In the genomic region with DNA sequence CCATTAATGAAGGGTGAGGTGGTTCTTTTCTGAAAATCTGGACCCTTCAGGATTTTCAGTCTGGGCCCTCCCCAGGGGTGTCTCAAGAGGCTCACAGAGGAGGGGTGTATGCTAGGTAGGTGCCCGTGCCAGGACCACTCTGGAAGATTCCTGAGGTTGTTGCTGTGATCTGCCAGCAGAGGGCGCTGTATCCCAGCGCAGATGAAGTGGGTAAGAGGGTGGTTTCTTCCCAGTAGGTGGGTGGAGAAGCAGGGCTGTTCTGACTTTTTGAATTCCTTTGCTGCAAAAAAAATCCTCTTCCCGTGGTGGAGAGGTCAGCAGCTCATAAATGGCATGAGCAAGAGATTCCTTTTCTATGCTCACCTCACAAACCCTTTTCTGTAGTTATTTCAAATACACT, we compare ENCODE assay signal across 8 cellular contexts. TPM values are rescaled to one million over a fixed set of nuclear protein-coding genes. Genes with fewer than 3 reads are reported as not detected.
DNase-seq lines count a peak whose midpoint lies in the region; ATAC-seq and TF ChIP-seq lines count a peak whose summit lies in the region.

No MANE protein-coding gene starts in this region.

- H3K4me3 Mint-ChIP-seq in activated T-cell treated with anti-CD3 and anti-CD28 coated beads, Interleukin-2, amount 50 U/mL, for 4 hours = no peak overlapping the region

- H3K27me3 Mint-ChIP-seq in activated T-cell treated with anti-CD3 and anti-CD28 coated beads, Interleukin-2, amount 50 U/mL, for 4 hours (ENCODE audit: low read depth) = no peaks in the 10 kb centered on the region

- DNase-seq in AG20443 (ENCODE audit: low spot score) = peak; percentile 73
- DNase-seq in GM19238 (ENCODE audit: insufficient read length, low spot score) = peak; percentile 25
- DNase-seq in NCI-H774 (lab: John Stamatoyannopoulos, UW) = peak; percentile 15
- peak; percentile 25 for DNase-seq in activated T-cell treated with anti-CD3 and anti-CD28 coated beads, Interleukin-2, amount 50 U/mL, for 4 hours
- DNase-seq in foreskin keratinocyte = peak in 1 of 2 donors; percentile 3
- peak; percentile 4 for DNase-seq in pons (ENCODE audit: low spot score)
- no peak for DNase-seq in T1000 (lab: John Stamatoyannopoulos, UW)

- H3K27ac ChIP-seq in foreskin keratinocyte = no peak overlapping the region

- no peaks in the 10 kb centered on the region for H3K9me3 Mint-ChIP-seq in activated T-cell treated with anti-CD3 and anti-CD28 coated beads, Interleukin-2, amount 50 U/mL, for 4 hours

- H3K4me1 ChIP-seq in foreskin keratinocyte = no peaks in the 10 kb centered on the region

- no peaks in the 10 kb centered on the region for H3K27me3 ChIP-seq in foreskin keratinocyte

- peak; percentile 69 for TF ChIP-seq CTCF in foreskin keratinocyte (conservative IDR thresholded peaks at IDR 0.05)

- H3K4me1 Mint-ChIP-seq in activated T-cell treated with anti-CD3 and anti-CD28 coated beads, Interleukin-2, amount 50 U/mL, for 4 hours (ENCODE audit: low read depth) = peaks cover 3% of the 10 kb centered on the region

- peak in 1 of 2 donors; percentile 62 for ATAC-seq in activated T-cell treated with anti-CD3 and anti-CD28 coated beads, Interleukin-2, amount 50 U/mL, for 4 hours
- peak; percentile 63 for ATAC-seq in foreskin keratinocyte
- no peak for ATAC-seq in GM18870 (IDR thresholded peaks at IDR 0.05; ENCODE audit: unreplicated experiment)

- H3K36me3 Mint-ChIP-seq in activated T-cell treated with anti-CD3 and anti-CD28 coated beads, Interleukin-2, amount 50 U/mL, for 4 hours (ENCODE audit: insufficient read depth) = no peaks in the 10 kb centered on the region

RNA-seq across cellular contexts. Expression of gene SCML1, which starts 51.1 kb away (rescaled TPM):
- total RNA-seq in activated T-cell treated with anti-CD3 and anti-CD28 coated beads, Interleukin-2, amount 50 U/mL, for 4 hours = 1 to 10 TPM; 1.7 to 2.3 (median 2.3) TPM
- 10.7 and 14.0 TPM in 2 replicates for total RNA-seq in foreskin keratinocyte
- polyA plus RNA-seq in foreskin keratinocyte = 4.7 and 7.1 TPM in 2 replicates
